11 cellular contexts compared by ENCODE assay signal in genomic region chr3:186260726-186261125, GRCh38.
"Had no signal": no experiment of that assay in that cellular context is flagged by ENCODE, and none has a peak within 500 bp of the region (broad histone marks: within the 10 kb centered on the region; RNA-seq: fewer than 3 reads in every experiment).

No MANE protein-coding gene starts in this region.

- H3K36me3 Mint-ChIP-seq: activated naive CD4-positive, alpha-beta T cell treated with anti-CD3 and anti-CD28 coated beads, Interleukin-2, amount 10 ng/mL, durations not matched to agents 7 days and 5 days had no signal

- H3K4me3 ChIP-seq: hepatocyte, pancreas, thyroid gland had no signal

- DNase-seq: activated B cell treated with CpG ODN at 0.5 μM for 24 hours; activated CD4-positive, alpha-beta T cell treated with anti-CD3 and anti-CD28 coated beads, Interleukin-2, amount 10 ng/mL, durations not matched to agents 24 days and 14 days; activated naive CD4-positive, alpha-beta T cell treated with anti-CD3 and anti-CD28 coated beads, Interleukin-2, amount 10 ng/mL, durations not matched to agents 7 days and 5 days; central memory CD4-positive, alpha-beta T cell; effector memory CD4-positive, alpha-beta T cell; kidney; pancreas; thyroid gland had no signal

- H3K27me3 Mint-ChIP-seq: activated B cell treated with CpG ODN at 0.5 μM for 24 hours had no signal

- FAIRE-seq: kidney, pancreas, urothelium cell line had no signal

- H3K79me2 ChIP-seq: hepatocyte had no signal

- H3K4me3 Mint-ChIP-seq: activated B cell treated with CpG ODN at 0.5 μM for 24 hours; activated CD4-positive, alpha-beta T cell treated with anti-CD3 and anti-CD28 coated beads, Interleukin-2, amount 10 ng/mL, durations not matched to agents 24 days and 14 days; activated naive CD4-positive, alpha-beta T cell treated with anti-CD3 and anti-CD28 coated beads, Interleukin-2, amount 10 ng/mL, durations not matched to agents 7 days and 5 days had no signal

- H3K36me3 ChIP-seq: pancreas, thyroid gland had no signal

- H2AFZ ChIP-seq: hepatocyte had no signal

- ATAC-seq: pancreas had no signal

- H3K9me3 Mint-ChIP-seq: activated B cell treated with CpG ODN at 0.5 μM for 24 hours; activated CD4-positive, alpha-beta T cell treated with anti-CD3 and anti-CD28 coated beads, Interleukin-2, amount 10 ng/mL, durations not matched to agents 24 days and 14 days; activated naive CD4-positive, alpha-beta T cell treated with anti-CD3 and anti-CD28 coated beads, Interleukin-2, amount 10 ng/mL, durations not matched to agents 7 days and 5 days; activated T-helper 2 cell treated with anti-CD3 and anti-CD28 coated beads, Interferon-gamma antibody, Interleukin-2, Interleukin-4, amounts not matched to agents 10 μg/mL and 5 μg/mL and 100 μg/mL, durations not matched to agents 14 hours and 24 hours and 36 hours had no signal

- H3K27ac ChIP-seq: hepatocyte, pancreas, thyroid gland had no signal

- H3K27ac Mint-ChIP-seq: activated B cell treated with CpG ODN at 0.5 μM for 24 hours; activated naive CD4-positive, alpha-beta T cell treated with anti-CD3 and anti-CD28 coated beads, Interleukin-2, amount 10 ng/mL, durations not matched to agents 7 days and 5 days; activated T-helper 2 cell treated with anti-CD3 and anti-CD28 coated beads, Interferon-gamma antibody, Interleukin-2, Interleukin-4, amounts not matched to agents 10 μg/mL and 5 μg/mL and 100 μg/mL, durations not matched to agents 14 hours and 24 hours and 36 hours had no signal

- H3K9me3 ChIP-seq: pancreas, thyroid gland had no signal

- H3K27me3 ChIP-seq: pancreas, thyroid gland had no signal
